8 cellular contexts compared by ENCODE assay signal in genomic region chr22:45309422-45310227, GRCh38. TPM values are rescaled to one million over a fixed set of nuclear protein-coding genes. Genes with fewer than 3 reads are reported as not detected.
DNase-seq lines count a peak whose midpoint lies in the region; ATAC-seq and TF ChIP-seq lines count a peak whose summit lies in the region.

TSS of gene FAM118A (plus strand) at chr22:45309934. CDS start at chr22:45322380, 12,446 bp downstream.

- peaks cover 3% of the 10 kb centered on the region for H3K4me1 ChIP-seq in BE2C

- peak; percentile 97 for DNase-seq in BE2C
- peak; percentile 89 for DNase-seq in GM19238 (ENCODE audit: insufficient read length, low spot score)
- DNase-seq in NCI-H510A treated with DMSO at 0.1 percent for 48 hours (lab: John Stamatoyannopoulos, UW) = peak; percentile 78
- peak; percentile 96 for DNase-seq in activated CD4-positive, alpha-beta T cell treated with anti-CD3 and anti-CD28 coated beads for 48 hours
- DNase-seq in stimulated activated CD4-positive, alpha-beta T cell treated with anti-CD3 and anti-CD28 coated beads, Interleukin-1b, Interleukin-23, amount 100 ng/mL, for 24 hours (ENCODE audit: low read depth in 4 of 4, low spot score in 1 of 4) = peak; percentile 90 to 99 (median 93)

- peak; percentile 78 for ATAC-seq in HG03439 (IDR thresholded peaks at IDR 0.05; ENCODE audit: unreplicated experiment)

- H3K9me3 ChIP-seq in BE2C = no peaks in the 10 kb centered on the region

- H3K36me3 ChIP-seq in BE2C = peaks cover 5% of the 10 kb centered on the region; the same call in 1 of the 2 replicates

- H3K4me3 ChIP-seq in BE2C (ENCODE audit: low read depth, low read length) = peak within 1 kb of the TSS; percentile 70

- 0 out of 2 replicates have a peak, but pooled peaks have one; percentile 3 for TF ChIP-seq CTCF in BE2C (IDR thresholded peaks at IDR 0.05; ENCODE audit: low read depth, low read length)

- peak within 1 kb of the TSS; percentile 76 for H3K27ac ChIP-seq in cingulate gyrus (ENCODE audit: low read depth, low read length)
- H3K27ac ChIP-seq in layer of hippocampus (ENCODE audit: low read depth, low read length) = peak within 1 kb of the TSS; percentile 79

- H3K27me3 ChIP-seq in BE2C (no peaks in the 10 kb centered on the region), layer of hippocampus (ENCODE audit: control insufficient read depth, insufficient read depth, low read length) (no peaks in the 10 kb centered on the region)

RNA-seq across cellular contexts. Expression of gene FAM118A, which starts in this region (rescaled TPM):
- 50.9 TPM for polyA plus RNA-seq in BE2C (2012; ENCODE audit: insufficient read depth, insufficient read length, low read depth)

Comparison
In these comparisons a context has a peak if more than half of its experiments do, and no peak if none do; other contexts are left out.
1. Peak in every context shown above with its lines: DNase-seq, ATAC-seq, H3K4me3 ChIP-seq and H3K27ac ChIP-seq.